Comparison of ENCODE assay signal across 9 cellular contexts in genomic region chr1:52904590-52905375, GRCh38. TPM values are rescaled to one million over a fixed set of nuclear protein-coding genes. Genes with fewer than 3 reads are reported as not detected.
DNase-seq lines count a peak whose midpoint lies in the region; ATAC-seq and TF ChIP-seq lines count a peak whose summit lies in the region.
"Had no signal": no experiment of that assay in that cellular context is flagged by ENCODE, and none has a peak within 500 bp of the region (broad histone marks: within the 10 kb centered on the region; RNA-seq: fewer than 3 reads in every experiment).

No MANE protein-coding gene starts in this region.

- H3K4me3 ChIP-seq in breast epithelium, result no peak overlapping the region
- H3K4me3 ChIP-seq in kidney epithelial cell (ENCODE audit: low read depth, low read length), result no peak overlapping the region

- intact Hi-C loops in MCF 10A (cut with micrococcal nuclease) (loop anchor here (1.0 kb wide), 1 partner anchor 278 kb away; no protein-coding TSS in a partner anchor), breast epithelium (cut with DNase I; ENCODE audit: low total_unique reads) (no loop called here)

- no TSS peak for BruUV-seq in MCF 10A (replicated peaks; lab: Mats Ljungman, UMichigan)

- H3K27me3 ChIP-seq in breast epithelium (no peaks in the 10 kb centered on the region), kidney epithelial cell (ENCODE audit: control insufficient read depth, insufficient read depth, low read length) (no peaks in the 10 kb centered on the region)

- H3K9me3 ChIP-seq in breast epithelium, result no peaks in the 10 kb centered on the region

- no peaks in the 10 kb centered on the region for H3K4me1 Mint-ChIP-seq in MCF 10A (ENCODE audit: insufficient read depth, unreplicated experiment)

- no peak for TF ChIP-seq POLR2A in breast epithelium (IDR thresholded peaks at IDR 0.05)

- H3K36me3 Mint-ChIP-seq in MCF 10A (ENCODE audit: insufficient read depth, unreplicated experiment), result peaks cover 29% of the 10 kb centered on the region

- no peak overlapping the region for H3K27ac ChIP-seq in breast epithelium

- H3K27me3 Mint-ChIP-seq in MCF 10A (ENCODE audit: insufficient read depth, unreplicated experiment), result no peaks in the 10 kb centered on the region
- H3K27me3 Mint-ChIP-seq: activated naive CD8-positive, alpha-beta T cell had no signal

- H3K4me3 Mint-ChIP-seq in MCF 10A (ENCODE audit: unreplicated experiment), result no peak overlapping the region
- H3K4me3 Mint-ChIP-seq: activated naive CD8-positive, alpha-beta T cell had no signal

- TF ChIP-seq CTCF in MCF 10A (IDR thresholded peaks at IDR 0.05; ENCODE audit: unreplicated experiment) (peak; percentile 25), breast epithelium (IDR thresholded peaks at IDR 0.05) (peak in 1 of 3 donors; percentile 14), kidney epithelial cell (IDR thresholded peaks at IDR 0.05; ENCODE audit: insufficient read depth, low read length, poor library complexity, severe bottlenecking) (peak; percentile 28)

- no peaks in the 10 kb centered on the region for H3K9me3 Mint-ChIP-seq in MCF 10A (ENCODE audit: unreplicated experiment)

- no peaks in the 10 kb centered on the region for H3K4me1 ChIP-seq in breast epithelium

- no peak for ATAC-seq in GM19035 (IDR thresholded peaks at IDR 0.05; ENCODE audit: unreplicated experiment)

- DNase-seq in MCF 10A (ENCODE audit: unreplicated experiment) (peak; percentile 27), breast epithelium (ENCODE audit: low spot score in 2 of 2) (no peak), NCI-H128 (lab: John Stamatoyannopoulos, UW; ENCODE audit: unreplicated experiment) (peak; percentile 26), kidney epithelial cell (ENCODE audit: low read depth) (no peak), cortex of kidney (lab: John Stamatoyannopoulos, UW) (no peak), NCI-H2107 (lab: John Stamatoyannopoulos, UW) (no peak)
- DNase-seq in activated naive CD4-positive, alpha-beta T cell treated with Interleukin-2 at 50 U/mL for 16 hours, result peak; percentile 12

- H3K36me3 ChIP-seq in breast epithelium (no peaks in the 10 kb centered on the region), kidney epithelial cell (ENCODE audit: control insufficient read depth, insufficient read depth, low read length) (peaks cover 1% of the 10 kb centered on the region)

- CTCF ChIA-PET in MCF 10A (lab: Yijun Ruan, JAX), result interaction anchor here (0.6 kb wide), 1 partner anchor 47 kb away, joined by 3 read pairs; no protein-coding TSS in a partner anchor

- POLR2A ChIA-PET in MCF 10A (lab: Yijun Ruan, JAX), result no interaction called here

- H3K27ac Mint-ChIP-seq in MCF 10A (ENCODE audit: low read depth, unreplicated experiment), result no peak overlapping the region
- H3K27ac Mint-ChIP-seq: activated naive CD8-positive, alpha-beta T cell had no signal

RNA-seq across cellular contexts. Expression of gene ECHDC2, which starts 16.8 kb away (rescaled TPM):
- 106 and 129 TPM in 2 replicates for total RNA-seq in MCF 10A (2022)
- total RNA-seq in breast epithelium, result 100 to 1,000 TPM; 157 to 202 (median 182) TPM
- total RNA-seq in kidney epithelial cell, result 39.1 and 50.8 TPM in 2 replicates

RNA-seq across cellular contexts. Expression of gene SCP2, which starts 22.3 kb away (rescaled TPM):
- 53.8 and 61.3 TPM in 2 replicates for total RNA-seq in MCF 10A (2022)
- 100 to 1,000 TPM in 2 of 3 donors, 10 to 100 TPM in 1; 97.3 to 144 (median 139) TPM for total RNA-seq in breast epithelium
- 49.2 and 63.8 TPM in 2 replicates for total RNA-seq in kidney epithelial cell

Comparison
In these comparisons a context has a peak if more than half of its experiments do, and no peak if none do; other contexts are left out.
1. DNase-seq: peak in MCF 10A (single experiment), NCI-H128 (single experiment) and activated naive CD4-positive, alpha-beta T cell treated with Interleukin-2 at 50 U/mL for 16 hours (single experiment); none in breast epithelium (0 of 2), kidney epithelial cell (single experiment), cortex of kidney (single experiment) and NCI-H2107 (single experiment).